ENCODE assay signal across 1 cellular context in the genomic region with DNA sequence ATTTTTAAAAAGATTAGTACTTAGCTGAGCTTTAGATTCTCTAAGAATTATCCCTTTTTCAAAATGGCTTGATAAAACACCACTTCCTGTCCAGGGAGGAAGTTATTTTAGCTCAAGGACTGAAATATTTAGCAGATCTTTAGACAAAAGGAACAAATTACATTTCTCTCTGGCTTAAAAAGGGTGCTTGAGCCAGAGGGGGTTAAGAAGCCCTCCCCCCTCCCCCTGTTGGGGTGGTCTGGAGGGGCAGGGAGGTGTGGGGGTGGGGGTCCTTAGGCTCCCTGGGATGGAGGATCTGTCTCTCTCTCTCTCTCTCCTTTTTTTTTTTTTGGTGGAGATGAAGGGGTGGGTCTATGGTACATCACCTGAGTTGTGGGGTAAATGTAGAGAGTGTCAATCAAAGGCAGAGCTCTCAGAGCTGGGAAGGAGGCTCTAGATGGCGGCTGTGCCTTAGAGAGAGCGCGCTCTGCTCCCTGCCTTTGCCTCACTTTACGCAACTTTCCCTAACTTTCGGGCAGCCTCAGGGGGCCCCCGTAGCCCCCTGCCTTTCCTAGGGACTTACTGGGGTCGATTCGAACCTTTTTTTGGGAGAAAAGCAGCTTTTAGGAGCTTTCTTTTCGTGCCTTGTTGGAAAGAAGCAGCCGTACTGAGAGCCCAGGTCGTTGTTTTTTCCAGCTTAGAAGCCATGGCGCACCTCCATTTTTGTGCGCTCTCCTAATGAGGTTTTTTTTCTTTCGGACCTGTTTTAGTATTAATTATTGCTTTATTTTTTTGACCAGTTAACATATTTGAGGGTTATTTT.
A peak's percentile ranks its signal among the peaks of the same experiment; 100 is the strongest.
TF ChIP-seq lines count a peak whose summit lies in the region.

Gene CHD2, plus strand, starts transcription at position 415 of the 802 bp plus-strand sequence. CDS start 914 bp downstream, outside the sequence.

TF ChIP-seq in HepG2, 621 proteins besides CTCF, POLR2A, EP300 and RAD21 (continued from another document and continues in another):
- TF ChIP-seq MIER3 (CRISPR knock-in tag; IDR thresholded peaks at IDR 0.05; ENCODE audit: borderline replicate concordance) (peak; percentile 36; the same call in 1 of the 2 replicates), SIN3A (IDR thresholded peaks at IDR 0.05; ENCODE audit: borderline replicate concordance, low read depth, low read length) (peak; percentile 83; the same call in 1 of the 2 replicates), BCL6 (CRISPR knock-in tag; IDR thresholded peaks at IDR 0.05) (0 out of 2 replicates have a peak, but pooled peaks have one; percentile 14), SALL1 (CRISPR knock-in tag; IDR thresholded peaks at IDR 0.05) (peak; percentile 79), SP4 (CRISPR knock-in tag; IDR thresholded peaks at IDR 0.05) (no peak), FIP1L1 (IDR thresholded peaks at IDR 0.05; ENCODE audit: borderline replicate concordance, insufficient read depth, low read depth, low read length) (no peak), ZNF251 (CRISPR knock-in tag; IDR thresholded peaks at IDR 0.05) (no peak), CEBPG (CRISPR knock-in tag; IDR thresholded peaks at IDR 0.05) (peak; percentile 71), GATAD1 (CRISPR knock-in tag; IDR thresholded peaks at IDR 0.05) (no peak), HOMEZ (CRISPR knock-in tag; IDR thresholded peaks at IDR 0.05; ENCODE audit: low read depth) (no peak), DNMT3B (CRISPR knock-in tag; conservative IDR thresholded peaks at IDR 0.05) (0 out of 2 replicates have a peak, but pooled peaks have one; percentile 47), DMAP1 (CRISPR knock-in tag; IDR thresholded peaks at IDR 0.05) (peak; percentile 78), ZNF124 (CRISPR knock-in tag; IDR thresholded peaks at IDR 0.05) (no peak), MBD4 (IDR thresholded peaks at IDR 0.05; ENCODE audit: borderline replicate concordance, low read length) (no peak), ZBTB38 (CRISPR knock-in tag; IDR thresholded peaks at IDR 0.05) (0 out of 2 replicates have a peak, but pooled peaks have one; percentile 23), MEIS2 (CRISPR knock-in tag; IDR thresholded peaks at IDR 0.05) (peak; percentile 91), ZNF713 (CRISPR knock-in tag; IDR thresholded peaks at IDR 0.05) (no peak), ZNF749 (CRISPR knock-in tag; IDR thresholded peaks at IDR 0.05; ENCODE audit: borderline replicate concordance) (peak; percentile 71; the same call in 1 of the 2 replicates), ZSCAN5A (CRISPR knock-in tag; IDR thresholded peaks at IDR 0.05; ENCODE audit: borderline replicate concordance) (no peak), NFE2L1 (CRISPR knock-in tag; IDR thresholded peaks at IDR 0.05; ENCODE audit: borderline replicate concordance) (no peak), THAP9 (CRISPR knock-in tag; IDR thresholded peaks at IDR 0.05; ENCODE audit: borderline replicate concordance) (peak; percentile 47; the same call in 1 of the 2 replicates), RXRA (CRISPR knock-in tag; IDR thresholded peaks at IDR 0.05) (no peak; the same call in 1 of the 2 replicates), PTBP1 (IDR thresholded peaks at IDR 0.05; ENCODE audit: low read depth, low read length, poor library complexity, severe bottlenecking) (no peak), CHCHD3 (CRISPR knock-in tag; IDR thresholded peaks at IDR 0.05) (no peak), AKAP8 (CRISPR knock-in tag; IDR thresholded peaks at IDR 0.05) (no peak), ZNF790 (CRISPR knock-in tag; IDR thresholded peaks at IDR 0.05; ENCODE audit: borderline replicate concordance) (no peak; the same call in 1 of the 2 replicates), ZFYVE20 (CRISPR knock-in tag; IDR thresholded peaks at IDR 0.05; ENCODE audit: borderline replicate concordance, low read depth) (no peak), ARNTL (CRISPR knock-in tag; IDR thresholded peaks at IDR 0.05) (no peak), ISX (CRISPR knock-in tag; conservative IDR thresholded peaks at IDR 0.05) (no peak), SMYD3 (CRISPR knock-in tag; IDR thresholded peaks at IDR 0.05) (no peak), MAFF (IDR thresholded peaks at IDR 0.05; ENCODE audit: low read depth, low read length) (no peak), THAP11 (CRISPR knock-in tag; IDR thresholded peaks at IDR 0.05) (0 out of 2 replicates have a peak, but pooled peaks have one; percentile 28), POLR2AphosphoS5 (IDR thresholded peaks at IDR 0.05; ENCODE audit: low read depth, low read length) (peak; percentile 93)
- TF ChIP-seq, protein P1, sequence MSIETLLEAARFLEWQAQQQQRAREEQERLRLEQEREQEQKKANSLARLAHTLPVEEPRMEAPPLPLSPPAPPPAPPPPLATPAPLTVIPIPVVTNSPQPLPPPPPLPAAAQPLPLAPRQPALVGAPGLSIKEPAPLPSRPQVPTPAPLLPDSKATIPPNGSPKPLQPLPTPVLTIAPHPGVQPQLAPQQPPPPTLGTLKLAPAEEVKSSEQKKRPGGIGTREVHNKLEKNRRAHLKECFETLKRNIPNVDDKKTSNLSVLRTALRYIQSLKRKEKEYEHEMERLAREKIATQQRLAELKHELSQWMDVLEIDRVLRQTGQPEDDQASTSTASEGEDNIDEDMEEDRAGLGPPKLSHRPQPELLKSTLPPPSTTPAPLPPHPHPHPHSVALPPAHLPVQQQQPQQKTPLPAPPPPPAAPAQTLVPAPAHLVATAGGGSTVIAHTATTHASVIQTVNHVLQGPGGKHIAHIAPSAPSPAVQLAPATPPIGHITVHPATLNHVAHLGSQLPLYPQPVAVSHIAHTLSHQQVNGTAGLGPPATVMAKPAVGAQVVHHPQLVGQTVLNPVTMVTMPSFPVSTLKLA (IDR thresholded peaks at IDR 0.05) = no peak
- TF ChIP-seq, protein P2, sequence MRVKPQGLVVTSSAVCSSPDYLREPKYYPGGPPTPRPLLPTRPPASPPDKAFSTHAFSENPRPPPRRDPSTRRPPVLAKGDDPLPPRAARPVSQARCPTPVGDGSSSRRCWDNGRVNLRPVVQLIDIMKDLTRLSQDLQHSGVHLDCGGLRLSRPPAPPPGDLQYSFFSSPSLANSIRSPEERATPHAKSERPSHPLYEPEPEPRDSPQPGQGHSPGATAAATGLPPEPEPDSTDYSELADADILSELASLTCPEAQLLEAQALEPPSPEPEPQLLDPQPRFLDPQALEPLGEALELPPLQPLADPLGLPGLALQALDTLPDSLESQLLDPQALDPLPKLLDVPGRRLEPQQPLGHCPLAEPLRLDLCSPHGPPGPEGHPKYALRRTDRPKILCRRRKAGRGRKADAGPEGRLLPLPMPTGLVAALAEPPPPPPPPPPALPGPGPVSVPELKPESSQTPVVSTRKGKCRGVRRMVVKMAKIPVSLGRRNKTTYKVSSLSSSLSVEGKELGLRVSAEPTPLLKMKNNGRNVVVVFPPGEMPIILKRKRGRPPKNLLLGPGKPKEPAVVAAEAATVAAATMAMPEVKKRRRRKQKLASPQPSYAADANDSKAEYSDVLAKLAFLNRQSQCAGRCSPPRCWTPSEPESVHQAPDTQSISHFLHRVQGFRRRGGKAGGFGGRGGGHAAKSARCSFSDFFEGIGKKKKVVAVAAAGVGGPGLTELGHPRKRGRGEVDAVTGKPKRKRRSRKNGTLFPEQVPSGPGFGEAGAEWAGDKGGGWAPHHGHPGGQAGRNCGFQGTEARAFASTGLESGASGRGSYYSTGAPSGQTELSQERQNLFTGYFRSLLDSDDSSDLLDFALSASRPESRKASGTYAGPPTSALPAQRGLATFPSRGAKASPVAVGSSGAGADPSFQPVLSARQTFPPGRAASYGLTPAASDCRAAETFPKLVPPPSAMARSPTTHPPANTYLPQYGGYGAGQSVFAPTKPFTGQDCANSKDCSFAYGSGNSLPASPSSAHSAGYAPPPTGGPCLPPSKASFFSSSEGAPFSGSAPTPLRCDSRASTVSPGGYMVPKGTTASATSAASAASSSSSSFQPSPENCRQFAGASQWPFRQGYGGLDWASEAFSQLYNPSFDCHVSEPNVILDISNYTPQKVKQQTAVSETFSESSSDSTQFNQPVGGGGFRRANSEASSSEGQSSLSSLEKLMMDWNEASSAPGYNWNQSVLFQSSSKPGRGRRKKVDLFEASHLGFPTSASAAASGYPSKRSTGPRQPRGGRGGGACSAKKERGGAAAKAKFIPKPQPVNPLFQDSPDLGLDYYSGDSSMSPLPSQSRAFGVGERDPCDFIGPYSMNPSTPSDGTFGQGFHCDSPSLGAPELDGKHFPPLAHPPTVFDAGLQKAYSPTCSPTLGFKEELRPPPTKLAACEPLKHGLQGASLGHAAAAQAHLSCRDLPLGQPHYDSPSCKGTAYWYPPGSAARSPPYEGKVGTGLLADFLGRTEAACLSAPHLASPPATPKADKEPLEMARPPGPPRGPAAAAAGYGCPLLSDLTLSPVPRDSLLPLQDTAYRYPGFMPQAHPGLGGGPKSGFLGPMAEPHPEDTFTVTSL (CRISPR knock-in tag; IDR thresholded peaks at IDR 0.05; ENCODE audit: borderline replicate concordance) = no peak
- TF ChIP-seq, protein P3, sequence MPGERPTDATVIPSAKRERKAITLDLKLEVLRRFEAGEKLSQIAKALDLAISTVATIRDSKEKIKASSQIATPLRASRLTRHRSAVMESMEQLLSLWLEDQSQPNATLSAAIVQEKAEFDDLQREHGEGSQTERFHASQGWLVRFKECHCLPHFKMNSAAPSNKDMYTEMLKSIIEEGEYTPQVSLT (CRISPR knock-in tag; IDR thresholded peaks at IDR 0.05; ENCODE audit: borderline replicate concordance, low read depth) = no peak
- TF ChIP-seq, protein P4, sequence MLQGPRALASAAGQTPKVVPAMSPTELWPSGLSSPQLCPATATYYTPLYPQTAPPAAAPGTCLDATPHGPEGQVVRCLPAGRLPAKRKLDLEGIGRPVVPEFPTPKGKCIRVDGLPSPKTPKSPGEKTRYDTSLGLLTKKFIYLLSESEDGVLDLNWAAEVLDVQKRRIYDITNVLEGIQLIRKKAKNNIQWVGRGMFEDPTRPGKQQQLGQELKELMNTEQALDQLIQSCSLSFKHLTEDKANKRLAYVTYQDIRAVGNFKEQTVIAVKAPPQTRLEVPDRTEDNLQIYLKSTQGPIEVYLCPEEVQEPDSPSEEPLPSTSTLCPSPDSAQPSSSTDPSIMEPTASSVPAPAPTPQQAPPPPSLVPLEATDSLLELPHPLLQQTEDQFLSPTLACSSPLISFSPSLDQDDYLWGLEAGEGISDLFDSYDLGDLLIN (CRISPR knock-in tag; IDR thresholded peaks at IDR 0.05; ENCODE audit: borderline replicate concordance) = no peak
- TF ChIP-seq, protein P5, sequence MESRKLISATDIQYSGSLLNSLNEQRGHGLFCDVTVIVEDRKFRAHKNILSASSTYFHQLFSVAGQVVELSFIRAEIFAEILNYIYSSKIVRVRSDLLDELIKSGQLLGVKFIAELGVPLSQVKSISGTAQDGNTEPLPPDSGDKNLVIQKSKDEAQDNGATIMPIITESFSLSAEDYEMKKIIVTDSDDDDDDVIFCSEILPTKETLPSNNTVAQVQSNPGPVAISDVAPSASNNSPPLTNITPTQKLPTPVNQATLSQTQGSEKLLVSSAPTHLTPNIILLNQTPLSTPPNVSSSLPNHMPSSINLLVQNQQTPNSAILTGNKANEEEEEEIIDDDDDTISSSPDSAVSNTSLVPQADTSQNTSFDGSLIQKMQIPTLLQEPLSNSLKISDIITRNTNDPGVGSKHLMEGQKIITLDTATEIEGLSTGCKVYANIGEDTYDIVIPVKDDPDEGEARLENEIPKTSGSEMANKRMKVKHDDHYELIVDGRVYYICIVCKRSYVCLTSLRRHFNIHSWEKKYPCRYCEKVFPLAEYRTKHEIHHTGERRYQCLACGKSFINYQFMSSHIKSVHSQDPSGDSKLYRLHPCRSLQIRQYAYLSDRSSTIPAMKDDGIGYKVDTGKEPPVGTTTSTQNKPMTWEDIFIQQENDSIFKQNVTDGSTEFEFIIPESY (CRISPR knock-in tag; IDR thresholded peaks at IDR 0.05) = no peak
- TF ChIP-seq, protein P6, sequence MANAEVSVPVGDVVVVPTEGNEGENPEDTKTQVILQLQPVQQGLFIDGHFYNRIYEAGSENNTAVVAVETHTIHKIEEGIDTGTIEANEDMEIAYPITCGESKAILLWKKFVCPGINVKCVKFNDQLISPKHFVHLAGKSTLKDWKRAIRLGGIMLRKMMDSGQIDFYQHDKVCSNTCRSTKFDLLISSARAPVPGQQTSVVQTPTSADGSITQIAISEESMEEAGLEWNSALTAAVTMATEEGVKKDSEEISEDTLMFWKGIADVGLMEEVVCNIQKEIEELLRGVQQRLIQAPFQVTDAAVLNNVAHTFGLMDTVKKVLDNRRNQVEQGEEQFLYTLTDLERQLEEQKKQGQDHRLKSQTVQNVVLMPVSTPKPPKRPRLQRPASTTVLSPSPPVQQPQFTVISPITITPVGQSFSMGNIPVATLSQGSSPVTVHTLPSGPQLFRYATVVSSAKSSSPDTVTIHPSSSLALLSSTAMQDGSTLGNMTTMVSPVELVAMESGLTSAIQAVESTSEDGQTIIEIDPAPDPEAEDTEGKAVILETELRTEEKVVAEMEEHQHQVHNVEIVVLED (CRISPR knock-in tag; IDR thresholded peaks at IDR 0.05; ENCODE audit: borderline replicate concordance) = no peak
